In genomic region chr22:42134033-42135020, GRCh38 we compare ENCODE assay signal across 1 cellular context.
TF ChIP-seq lines count a peak whose summit lies in the region.

No MANE protein-coding gene starts in this region.

TF ChIP-seq in GM12878, 131 proteins besides CTCF, POLR2A, EP300 and RAD21:
- TF ChIP-seq HDGF (IDR thresholded peaks at IDR 0.05) (no peak), BHLHE40 (IDR thresholded peaks at IDR 0.05; ENCODE audit: borderline replicate concordance in 1 of 2, low read depth in 2 of 2, low read length in 1 of 2) (peak in 1 of 2 experiments; percentile 12; a peak in 1 of 4 replicates)
